In the genomic region with DNA sequence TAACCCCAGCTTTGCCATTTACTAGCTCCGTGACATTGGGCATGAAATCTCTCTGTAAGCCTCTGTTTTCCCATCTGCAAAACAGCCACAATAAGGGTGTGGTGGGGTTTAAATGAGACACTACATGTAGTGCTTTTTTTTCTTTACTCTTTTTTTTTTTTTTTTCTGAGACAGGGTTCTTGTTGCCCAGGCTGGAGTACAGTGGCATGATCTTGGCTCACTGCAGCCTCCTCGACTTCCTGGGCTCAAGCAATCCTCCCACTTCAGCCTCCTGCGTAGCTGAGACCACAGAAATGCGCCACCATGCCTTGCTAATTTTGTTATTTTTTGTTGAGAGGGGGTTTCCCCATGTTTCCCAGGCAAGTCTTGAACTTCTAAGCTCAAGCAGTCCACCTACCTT, we compare ENCODE assay signal across 17 cellular contexts. TPM values are rescaled to one million over a fixed set of nuclear protein-coding genes. Genes with fewer than 3 reads are reported as not detected.
DNase-seq lines count a peak whose midpoint lies in the region; ATAC-seq and TF ChIP-seq lines count a peak whose summit lies in the region.
"Had no signal": no experiment of that assay in that cellular context is flagged by ENCODE, and none has a peak within 500 bp of the region (broad histone marks: within the 10 kb centered on the region; RNA-seq: fewer than 3 reads in every experiment).

No MANE protein-coding gene starts in this region.

- peak overlapping the region; percentile 54 for H3K4me3 ChIP-seq in CD4-positive, CD25-positive, alpha-beta regulatory T cell (ENCODE audit: low read depth, low read length)
- H3K4me3 ChIP-seq: MG63 had no signal

- peaks cover 3% of the 10 kb centered on the region for H3K36me3 Mint-ChIP-seq in CD4-positive, CD25-positive, alpha-beta regulatory T cell
- no peaks in the 10 kb centered on the region for H3K36me3 Mint-ChIP-seq in CD4-positive, alpha-beta T cell (ENCODE audit: low read depth)
- H3K36me3 Mint-ChIP-seq in T-helper 2 cell treated with Interferon-gamma antibody and Interleukin-4, amounts not matched to agents 5 μg/mL and 100 μg/mL, for 36 hours (ENCODE audit: low read depth), result peaks cover 5% of the 10 kb centered on the region
- H3K36me3 Mint-ChIP-seq in central memory CD8-positive, alpha-beta T cell (ENCODE audit: insufficient read depth), result peaks cover 8% of the 10 kb centered on the region

- H3K36me3 ChIP-seq in CD4-positive, CD25-positive, alpha-beta regulatory T cell (ENCODE audit: control insufficient read depth, insufficient read depth, low read length), result no peaks in the 10 kb centered on the region
- H3K36me3 ChIP-seq: MG63 had no signal

- peaks cover 0 to 2% (median 0%) of the 10 kb centered on the region in 7 donors for H3K9me3 Mint-ChIP-seq in CD4-positive, CD25-positive, alpha-beta regulatory T cell
- H3K9me3 Mint-ChIP-seq in CD4-positive, alpha-beta T cell, result no peaks in the 10 kb centered on the region
- no peaks in the 10 kb centered on the region for H3K9me3 Mint-ChIP-seq in T-helper 2 cell treated with Interferon-gamma antibody and Interleukin-4, amounts not matched to agents 5 μg/mL and 100 μg/mL, for 36 hours
- H3K9me3 Mint-ChIP-seq in central memory CD8-positive, alpha-beta T cell, result no peaks in the 10 kb centered on the region

- H3K27ac Mint-ChIP-seq in CD4-positive, CD25-positive, alpha-beta regulatory T cell, result peak overlapping the region; percentile 89 to 100 (median 92)
- peak overlapping the region; percentile 81 for H3K27ac Mint-ChIP-seq in CD4-positive, alpha-beta T cell
- peak overlapping the region; percentile 77 for H3K27ac Mint-ChIP-seq in T-helper 2 cell treated with Interferon-gamma antibody and Interleukin-4, amounts not matched to agents 5 μg/mL and 100 μg/mL, for 36 hours
- peak overlapping the region; percentile 84 for H3K27ac Mint-ChIP-seq in central memory CD8-positive, alpha-beta T cell (ENCODE audit: low read depth)

- H3K27me3 ChIP-seq in CD4-positive, CD25-positive, alpha-beta regulatory T cell (ENCODE audit: control insufficient read depth, insufficient read depth, low read length), result no peaks in the 10 kb centered on the region
- no peaks in the 10 kb centered on the region for H3K27me3 ChIP-seq in CD4-positive, alpha-beta T cell (ENCODE audit: control insufficient read depth, insufficient read depth, low read length)
- H3K27me3 ChIP-seq: MG63 had no signal

- intact Hi-C loops in CD4-positive, alpha-beta T cell (cut with DNase I, micrococcal nuclease), result no loop called here

- H3K4me1 Mint-ChIP-seq in CD4-positive, CD25-positive, alpha-beta regulatory T cell, result peaks cover 6 to 63% (median 28%) of the 10 kb centered on the region in 4 donors
- H3K4me1 Mint-ChIP-seq in CD4-positive, alpha-beta T cell (ENCODE audit: low read depth), result peaks cover 22% of the 10 kb centered on the region
- peaks cover 49% of the 10 kb centered on the region for H3K4me1 Mint-ChIP-seq in T-helper 2 cell treated with Interferon-gamma antibody and Interleukin-4, amounts not matched to agents 5 μg/mL and 100 μg/mL, for 36 hours (ENCODE audit: low read depth)
- peaks cover 33% of the 10 kb centered on the region for H3K4me1 Mint-ChIP-seq in central memory CD8-positive, alpha-beta T cell

- peak overlapping the region; percentile 42 to 61 (median 52) for H3K4me3 Mint-ChIP-seq in CD4-positive, CD25-positive, alpha-beta regulatory T cell
- H3K4me3 Mint-ChIP-seq in CD4-positive, alpha-beta T cell, result no peak overlapping the region
- peak overlapping the region; percentile 50 for H3K4me3 Mint-ChIP-seq in T-helper 2 cell treated with Interferon-gamma antibody and Interleukin-4, amounts not matched to agents 5 μg/mL and 100 μg/mL, for 36 hours
- no peak overlapping the region for H3K4me3 Mint-ChIP-seq in central memory CD8-positive, alpha-beta T cell
- H3K4me3 Mint-ChIP-seq: B cell had no signal

- no peak for TF ChIP-seq CTCF in CD4-positive, alpha-beta T cell (IDR thresholded peaks at IDR 0.05)

- H3K4me1 ChIP-seq in CD4-positive, CD25-positive, alpha-beta regulatory T cell (ENCODE audit: control insufficient read depth, insufficient read depth, low read length, poor library complexity, severe bottlenecking), result peaks cover 47% of the 10 kb centered on the region

- peak overlapping the region; percentile 58 for H3K27ac ChIP-seq in CD4-positive, CD25-positive, alpha-beta regulatory T cell (ENCODE audit: insufficient read depth, low read length, poor library complexity, severe bottlenecking)
- H3K27ac ChIP-seq in CD4-positive, alpha-beta T cell (ENCODE audit: low read depth, low read length), result no peak overlapping the region

- ATAC-seq in CD4-positive, CD25-positive, alpha-beta regulatory T cell (ENCODE audit: low read depth in 2 of 2), result no peak
- peak; percentile 5 for ATAC-seq in CD4-positive, alpha-beta T cell (ENCODE audit: poor library complexity)
- no peak for ATAC-seq in central memory CD8-positive, alpha-beta T cell (replicated peaks; ENCODE audit: extremely low read depth, poor library complexity, severe bottlenecking)
- ATAC-seq in HG02870 (IDR thresholded peaks at IDR 0.05; ENCODE audit: unreplicated experiment) (no peak), GM18511 (IDR thresholded peaks at IDR 0.05; ENCODE audit: unreplicated experiment) (no peak)
- ATAC-seq: Panc1 had no signal

- POLR2A ChIA-PET in CD4-positive, alpha-beta T cell (lab: Charles Lee), result interaction anchor here (0.5 to 2.6 kb wide), 2 partner anchors 16 to 409 kb away, joined by 3 to 9 read pairs; a partner anchor contains a TSS

- CTCF ChIA-PET in CD4-positive, alpha-beta T cell (lab: Charles Lee), result no interaction called here

- H3K9me3 ChIP-seq in CD4-positive, CD25-positive, alpha-beta regulatory T cell (ENCODE audit: control insufficient read depth in 2 of 2, low read length in 2 of 2), result no peaks in the 10 kb centered on the region
- H3K9me3 ChIP-seq in CD4-positive, alpha-beta T cell (ENCODE audit: control insufficient read depth, low read length), result no peaks in the 10 kb centered on the region
- H3K9me3 ChIP-seq: MG63 had no signal

- no peaks in the 10 kb centered on the region for H3K27me3 Mint-ChIP-seq in CD4-positive, CD25-positive, alpha-beta regulatory T cell
- H3K27me3 Mint-ChIP-seq in CD4-positive, alpha-beta T cell, result no peaks in the 10 kb centered on the region
- H3K27me3 Mint-ChIP-seq in T-helper 2 cell treated with Interferon-gamma antibody and Interleukin-4, amounts not matched to agents 5 μg/mL and 100 μg/mL, for 36 hours (ENCODE audit: low read depth), result peaks cover 2% of the 10 kb centered on the region
- no peaks in the 10 kb centered on the region for H3K27me3 Mint-ChIP-seq in central memory CD8-positive, alpha-beta T cell
- H3K27me3 Mint-ChIP-seq: B cell had no signal

- peak in 1 of 3 donors; percentile 69 for DNase-seq in CD4-positive, CD25-positive, alpha-beta regulatory T cell
- peak in 1 of 10 experiments; percentile 17 for DNase-seq in CD4-positive, alpha-beta T cell
- no peak for DNase-seq in T-helper 2 cell treated with Interferon-gamma antibody and Interleukin-4, amounts not matched to agents 5 μg/mL and 100 μg/mL, for 36 hours (ENCODE audit: low spot score)
- DNase-seq in central memory CD8-positive, alpha-beta T cell (ENCODE audit: low spot score in 2 of 2), result no peak
- DNase-seq in AML-193 (lab: John Stamatoyannopoulos, UW), result no peak
- DNase-seq: DND-41, Karpas-422, MG63, NCI-H1092 treated with DMSO at 0.1 percent for 48 hours, NCI-H1694, NCI-H2107, NCI-H226, NCI-H524 treated with DMSO at 0.1 percent for 48 hours had no signal

RNA-seq across cellular contexts. Expression of a gene that starts 8.3 kb away (rescaled TPM):
- 82.6 TPM for total RNA-seq in CD4-positive, CD25-positive, alpha-beta regulatory T cell
- 100 to 1,000 TPM in 1 of 4 donors, 10 to 100 TPM in 3; 72.3 to 121 (median 92.3) TPM for polyA plus RNA-seq in CD4-positive, CD25-positive, alpha-beta regulatory T cell
- 10 to 100 TPM; 40.4 to 45.6 TPM for total RNA-seq in CD4-positive, alpha-beta T cell

RNA-seq across cellular contexts. Expression of a gene that starts 15.0 kb away (rescaled TPM):
- 203 TPM for total RNA-seq in CD4-positive, CD25-positive, alpha-beta regulatory T cell
- polyA plus RNA-seq in CD4-positive, CD25-positive, alpha-beta regulatory T cell, result 10 to 100 TPM; 66.4 to 74.8 (median 68.6) TPM
- total RNA-seq in CD4-positive, alpha-beta T cell, result 100 to 1,000 TPM; 129 TPM

Comparison
In these comparisons a context has a peak if more than half of its experiments do, and no peak if none do; other contexts are left out.
1. H3K4me3 Mint-ChIP-seq: peak in CD4-positive, CD25-positive, alpha-beta regulatory T cell (4 of 4) and T-helper 2 cell treated with Interferon-gamma antibody and Interleukin-4, amounts not matched to agents 5 μg/mL and 100 μg/mL, for 36 hours (single experiment); none in CD4-positive, alpha-beta T cell (single experiment) and central memory CD8-positive, alpha-beta T cell (single experiment).
2. Peak in every context shown above with its lines, with median percentiles within 50 percentile points of each other: H3K27ac Mint-ChIP-seq.